Comparison of ENCODE assay signal across 8 cellular contexts in genomic region chr12:57751788-57752667, GRCh38. TPM values are rescaled to one million over a fixed set of nuclear protein-coding genes. Genes with fewer than 3 reads are reported as not detected.
DNase-seq lines count a peak whose midpoint lies in the region; ATAC-seq and TF ChIP-seq lines count a peak whose summit lies in the region.

Gene CDK4 (minus strand): TSS chr12:57752310. CDS start chr12:57751717, 593 bp downstream.

- intact Hi-C loops in T-helper 1 cell treated with Interleukin-12 subunit alpha and Interleukin-12 subunit beta and Interleukin-4 antibody, amounts not matched to agents 30 ng/mL and 1 ng/mL, for 36 hours (cut with micrococcal nuclease) = loop anchor here (1.0 to 10.0 kb wide), 18 partner anchors 8 to 1923 kb away; partner anchors contain the start of genes DCTN2, DDIT3, DNAJC14 and EEF1AKMT3
- intact Hi-C loops in heart right ventricle (cut with DNase I) = no loop called here
- intact Hi-C loops in posterior cingulate gyrus (cut with DNase I) = loop anchor here (1.0 kb wide), 1 partner anchor 20 kb away; the partner anchor contains the start of genes EEF1AKMT3 and METTL1

- TF ChIP-seq POLR2A in upper lobe of left lung (IDR thresholded peaks at IDR 0.05) = peak in 3 of 4 donors; percentile 37 to 84 (median 75)

- H3K27me3 ChIP-seq in heart right ventricle (no peaks in the 10 kb centered on the region), upper lobe of left lung (no peaks in the 10 kb centered on the region)

- TF ChIP-seq EP300 in upper lobe of left lung (IDR thresholded peaks at IDR 0.05) = peak in 1 of 4 donors; percentile 95

- ATAC-seq in HG02870 (IDR thresholded peaks at IDR 0.05; ENCODE audit: unreplicated experiment) (peak; percentile 71), heart right ventricle (peak; percentile 92 to 96 (median 93)), upper lobe of left lung (ENCODE audit: low FRiP score in 2 of 2) (peak; percentile 95)

- H3K27ac ChIP-seq in heart right ventricle (peak within 1 kb of the TSS; percentile 70 to 96 (median 91)), upper lobe of left lung (peak within 1 kb of the TSS; percentile 80 to 94 (median 88))

- peak within 1 kb of the TSS; percentile 55 to 85 (median 72) for H3K4me3 ChIP-seq in heart right ventricle
- peak within 1 kb of the TSS; percentile 4 to 82 (median 70) for H3K4me3 ChIP-seq in upper lobe of left lung

- in situ Hi-C loops in GM13976 (cut with MboI; ENCODE audit: low sequenced_read_pairs, unreplicated experiment) = no loop called here

- DNase-seq in GM13976 (ENCODE audit: low spot score) (peak; percentile 98), NCI-H146 treated with DMSO at 0.1 percent for 48 hours (lab: John Stamatoyannopoulos, UW; ENCODE audit: unreplicated experiment) (peak; percentile 99), amniotic epithelial cell (ENCODE audit: low read depth) (peak; percentile 100), heart right ventricle (peak; percentile 99), posterior cingulate gyrus (peak; percentile 100), upper lobe of left lung (peak; percentile 99 to 100)

- no peaks in the 10 kb centered on the region for H3K9me3 ChIP-seq in heart right ventricle
- no peaks in the 10 kb centered on the region for H3K9me3 ChIP-seq in upper lobe of left lung

- TF ChIP-seq CTCF in GM13976 (IDR thresholded peaks at IDR 0.05; ENCODE audit: borderline replicate concordance, control extremely low read depth, extremely low read depth, insufficient read depth, missing control alignments) (no peak), heart right ventricle (IDR thresholded peaks at IDR 0.05) (no peak), upper lobe of left lung (IDR thresholded peaks at IDR 0.05) (peak in 3 of 6 experiments; percentile 4 to 44 (median 25))

- WGBS in heart right ventricle, 2 donors = 0% methylated on average over 58 of the region's 58 CpGs
- WGBS in upper lobe of left lung, 2 donors = 0 to 1% methylated on average over 15 to 55 of the region's 58 CpGs

- H3K4me1 ChIP-seq in heart right ventricle (peaks cover 14 to 49% (median 38%) of the 10 kb centered on the region in 9 donors), upper lobe of left lung (peaks cover 22 to 53% (median 47%) of the 10 kb centered on the region in 4 donors)

- H3K36me3 ChIP-seq in heart right ventricle (peaks cover 0 to 41% (median 27%) of the 10 kb centered on the region in 9 donors), upper lobe of left lung (peaks cover 9 to 35% (median 28%) of the 10 kb centered on the region in 4 donors)

RNA-seq across cellular contexts. Expression of gene CDK4, which starts in this region (rescaled TPM):
- 113 and 114 TPM in 2 replicates for total RNA-seq in T-helper 1 cell treated with Interleukin-12 subunit alpha and Interleukin-12 subunit beta and Interleukin-4 antibody, amounts not matched to agents 30 ng/mL and 1 ng/mL, for 36 hours
- total RNA-seq in heart right ventricle (10 to 100 TPM; 37.0 to 74.0 (median 52.0) TPM), upper lobe of left lung (100 to 1,000 TPM in 2 of 6 donors, 10 to 100 TPM in 4; 38.5 to 109 (median 62.5) TPM)
- 10 to 100 TPM; 21.7 to 61.7 TPM for polyA plus RNA-seq in heart right ventricle

Comparison
In these comparisons a context has a peak if more than half of its experiments do, and no peak if none do; other contexts are left out.
1. Peak in every context shown above with its lines: DNase-seq, ATAC-seq, H3K4me3 ChIP-seq and H3K27ac ChIP-seq.
2. intact Hi-C loops: an anchor here in T-helper 1 cell treated with Interleukin-12 subunit alpha and Interleukin-12 subunit beta and Interleukin-4 antibody, amounts not matched to agents 30 ng/mL and 1 ng/mL, for 36 hours (1.0 to 10.0 kb wide) and posterior cingulate gyrus (1.0 kb wide); none called in heart right ventricle.